Comparison of ENCODE assay signal across 29 cellular contexts in the genomic region with DNA sequence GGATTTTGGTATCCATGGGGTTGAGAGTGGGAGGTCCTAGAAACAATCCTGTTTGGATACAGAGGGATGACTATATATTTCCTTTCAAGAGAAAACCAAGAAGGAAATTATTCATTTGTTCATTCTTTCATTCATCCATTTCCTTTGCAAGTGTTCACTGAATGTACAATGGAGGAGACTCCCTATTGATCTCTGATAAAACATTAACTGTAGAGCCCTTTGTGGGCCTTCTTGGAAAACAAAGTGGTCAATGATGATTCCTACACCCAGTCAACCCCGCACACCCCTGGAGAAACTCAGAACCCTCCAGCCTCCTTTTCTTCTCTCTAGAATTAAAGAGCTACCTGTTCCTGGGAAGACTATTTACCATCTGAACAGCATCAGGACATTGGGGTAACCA.
A peak's percentile ranks its signal among the peaks of the same experiment; 100 is the strongest.
DNase-seq lines count a peak whose midpoint lies in the region; ATAC-seq, FAIRE-seq and TF ChIP-seq lines count a peak whose summit lies in the region.
"Had no signal": no experiment of that assay in that cellular context is flagged by ENCODE, and none has a peak within 500 bp of the region (broad histone marks: within the 10 kb centered on the region; RNA-seq: fewer than 3 reads in every experiment).

No MANE protein-coding gene starts in this region.

- WGBS in HepG2 (ENCODE audit: low lambda C conversion rate): 33% methylated on average over 1 of the region's 1 CpG
- WGBS in right lobe of liver (ENCODE audit: insufficient coverage, low coverage, low lambda C conversion rate, missing lambda C conversion rate): 43% methylated on average over 1 of the region's 1 CpG

- no peak overlapping the region for H3K27ac ChIP-seq in HepG2 (ENCODE audit: extremely low read length, insufficient read depth, low read length)
- H3K27ac ChIP-seq in right lobe of liver: no peak overlapping the region
- H3K27ac ChIP-seq: 22Rv1; A549; BLaER1; BLaER1 treated with 17β-estradiol and CSF1 and Interleukin-3, amounts not matched to agents 10 nM and 100 nM; C4-2B had no signal

- in situ Hi-C loops in HepG2 (cut with HindIII; ENCODE audit: extremely low pct_ligation_motif_present, low pct_unique_long_range_greater_than_20kb): no loop called here

- BruUV-seq in HepG2 (replicated peaks; lab: Mats Ljungman, UMichigan): no TSS peak

- no peak overlapping the region for H3K9ac ChIP-seq in HepG2 (ENCODE audit: insufficient read depth, low read depth, low read length)
- H3K9ac ChIP-seq: BLaER1; BLaER1 treated with 17β-estradiol and CSF1 and Interleukin-3, amounts not matched to agents 10 nM and 100 nM had no signal

- no peaks in the 10 kb centered on the region for H3K36me3 ChIP-seq in HepG2 (replicated peaks in 1 of 2; ENCODE audit: control insufficient read depth in 1 of 2, insufficient read depth in 2 of 2, low read length in 2 of 2)
- no peaks in the 10 kb centered on the region for H3K36me3 ChIP-seq in right lobe of liver
- H3K36me3 ChIP-seq: BE2C had no signal

- H3K9me3 ChIP-seq in HepG2 (ENCODE audit: low read length) (peaks cover 11% of the 10 kb centered on the region), right lobe of liver (peaks cover 0 to 7% (median 0%) of the 10 kb centered on the region in 4 donors)
- H3K9me3 ChIP-seq: BE2C, Caco-2 had no signal

- TF ChIP-seq CTCF in HepG2 (CRISPR knock-in tag; IDR thresholded peaks at IDR 0.05) (no peak), right lobe of liver (IDR thresholded peaks at IDR 0.05) (no peak)

- ATAC-seq in HepG2 (peak; percentile 60; the same call in 2 of the 3 replicates), right lobe of liver (no peak)
- ATAC-seq: A549; CD8-positive, alpha-beta T cell had no signal

- H2AFZ ChIP-seq in HepG2 (ENCODE audit: low read length): no peak overlapping the region

- H3K27me3 ChIP-seq in HepG2 (ENCODE audit: control insufficient read depth in 1 of 2, insufficient read depth in 2 of 2, low read length in 2 of 2) (no peaks in the 10 kb centered on the region), right lobe of liver (no peaks in the 10 kb centered on the region)
- H3K27me3 ChIP-seq: BE2C; BLaER1; BLaER1 treated with 17β-estradiol and CSF1 and Interleukin-3, amounts not matched to agents 10 nM and 100 nM had no signal

- H4K20me1 ChIP-seq in HepG2 (ENCODE audit: insufficient read depth, low read length): no peaks in the 10 kb centered on the region
- H4K20me1 ChIP-seq: BLaER1; BLaER1 treated with 17β-estradiol and CSF1 and Interleukin-3, amounts not matched to agents 10 nM and 100 nM had no signal

- H3K4me2 ChIP-seq in HepG2 (ENCODE audit: low read depth, low read length): peak overlapping the region; percentile 2; the same call in 1 of the 2 replicates
- H3K4me2 ChIP-seq: A549; BLaER1; BLaER1 treated with 17β-estradiol and CSF1 and Interleukin-3, amounts not matched to agents 10 nM and 100 nM had no signal

- H3K4me1 ChIP-seq in HepG2 (ENCODE audit: insufficient read depth, low read length) (peaks cover 24% of the 10 kb centered on the region), right lobe of liver (peaks cover 0 to 8% (median 0%) of the 10 kb centered on the region in 4 donors)
- H3K4me1 ChIP-seq: BE2C; BLaER1; BLaER1 treated with 17β-estradiol and CSF1 and Interleukin-3, amounts not matched to agents 10 nM and 100 nM; Caco-2 had no signal

- H3K4me3 ChIP-seq in HepG2 (replicated peaks in 1 of 3; ENCODE audit: insufficient read depth in 1 of 3, low read depth in 2 of 3, low read length in 3 of 3) (no peak overlapping the region), right lobe of liver (no peak overlapping the region)
- H3K4me3 ChIP-seq: A549; BLaER1; BLaER1 treated with 17β-estradiol and CSF1 and Interleukin-3, amounts not matched to agents 10 nM and 100 nM had no signal

- POLR2A ChIA-PET in HepG2 (lab: Yijun Ruan, JAX): interaction anchor here (0.6 kb wide), 1 partner anchor 571 kb away, joined by 4 read pairs; no protein-coding TSS in a partner anchor

- CTCF ChIA-PET in HepG2 (lab: Yijun Ruan, JAX; ENCODE audit: low intra/inter-chr PET ratio, low total read pairs): no interaction called here

- intact Hi-C loops in HepG2 (cut with micrococcal nuclease; ENCODE audit: unreplicated experiment): no loop called here
- intact Hi-C loops in right lobe of liver (cut with DNase I): no loop called here

- FAIRE-seq in HepG2 (lab: Jason Lieb, UNC): no peak
- FAIRE-seq: A204.1, A549, D721Med had no signal

- TF ChIP-seq EP300 in HepG2 (IDR thresholded peaks at IDR 0.05; ENCODE audit: low read depth in 2 of 2, low read length in 2 of 2): no peak; a peak in 1 of 4 replicates
- no peak for TF ChIP-seq EP300 in HepG2 (CRISPR knock-in tag; IDR thresholded peaks at IDR 0.05; ENCODE audit: borderline replicate concordance)

- no peak for TF ChIP-seq POLR2A in HepG2 (IDR thresholded peaks at IDR 0.05; ENCODE audit: insufficient read depth in 1 of 2, low read depth in 2 of 2, low read length in 2 of 2)
- no peak for TF ChIP-seq POLR2A in right lobe of liver (IDR thresholded peaks at IDR 0.05)

- no peak for DNase-seq in HepG2 (ENCODE audit: low spot score)
- no peak for DNase-seq in right lobe of liver
- DNase-seq: 8988T; ACHN; AML-193; BE2C; C1 segment of cervical spinal cord; Caco-2; Calu3; CD4-positive, alpha-beta memory T cell; CD4-positive, alpha-beta T cell; CD4-positive, CD25-positive, alpha-beta regulatory T cell; CD8-positive, alpha-beta memory T cell; CD8-positive, alpha-beta T cell; COR-L47; DMS 273 treated with DMSO at 0.1 percent for 48 hours; DMS153; DMS53; DMS79; DMS79 treated with DMSO at 0.1 percent for 48 hours; DND-41; EL had no signal

- no peak for TF ChIP-seq RAD21 in HepG2 (CRISPR knock-in tag; IDR thresholded peaks at IDR 0.05)

- no peaks in the 10 kb centered on the region for H3K79me2 ChIP-seq in HepG2 (ENCODE audit: insufficient read depth, low read length)

TF ChIP-seq in HepG2, 621 proteins besides CTCF, POLR2A, EP300 and RAD21 (continues in another document):
- no peak for TF ChIP-seq ZNF232 (CRISPR knock-in tag; IDR thresholded peaks at IDR 0.05; ENCODE audit: borderline replicate concordance)
- TF ChIP-seq ZNF3 (CRISPR knock-in tag; IDR thresholded peaks at IDR 0.05): no peak
- no peak for TF ChIP-seq ZNF550 (CRISPR knock-in tag; IDR thresholded peaks at IDR 0.05; ENCODE audit: borderline replicate concordance)
- no peak for TF ChIP-seq SOX13 (IDR thresholded peaks at IDR 0.05)
- peak in 1 of 2 experiments; percentile 56; a peak in 2 of 4 replicates for TF ChIP-seq SOX13 (CRISPR knock-in tag; conservative IDR thresholded peaks at IDR 0.05 in 1 of 2, IDR thresholded peaks at IDR 0.05 in 1 of 2)
- TF ChIP-seq, protein P1, sequence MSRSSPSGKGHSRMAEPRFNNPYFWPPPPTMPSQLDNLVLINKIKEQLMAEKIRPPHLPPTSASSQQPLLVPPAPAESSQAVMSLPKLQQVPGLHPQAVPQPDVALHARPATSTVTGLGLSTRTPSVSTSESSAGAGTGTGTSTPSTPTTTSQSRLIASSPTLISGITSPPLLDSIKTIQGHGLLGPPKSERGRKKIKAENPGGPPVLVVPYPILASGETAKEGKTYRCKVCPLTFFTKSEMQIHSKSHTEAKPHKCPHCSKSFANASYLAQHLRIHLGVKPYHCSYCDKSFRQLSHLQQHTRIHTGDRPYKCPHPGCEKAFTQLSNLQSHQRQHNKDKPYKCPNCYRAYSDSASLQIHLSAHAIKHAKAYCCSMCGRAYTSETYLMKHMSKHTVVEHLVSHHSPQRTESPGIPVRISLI (CRISPR knock-in tag; IDR thresholded peaks at IDR 0.05; ENCODE audit: borderline replicate concordance): no peak
- TF ChIP-seq TEAD2 (CRISPR knock-in tag; IDR thresholded peaks at IDR 0.05): no peak
- TF ChIP-seq, protein P2, sequence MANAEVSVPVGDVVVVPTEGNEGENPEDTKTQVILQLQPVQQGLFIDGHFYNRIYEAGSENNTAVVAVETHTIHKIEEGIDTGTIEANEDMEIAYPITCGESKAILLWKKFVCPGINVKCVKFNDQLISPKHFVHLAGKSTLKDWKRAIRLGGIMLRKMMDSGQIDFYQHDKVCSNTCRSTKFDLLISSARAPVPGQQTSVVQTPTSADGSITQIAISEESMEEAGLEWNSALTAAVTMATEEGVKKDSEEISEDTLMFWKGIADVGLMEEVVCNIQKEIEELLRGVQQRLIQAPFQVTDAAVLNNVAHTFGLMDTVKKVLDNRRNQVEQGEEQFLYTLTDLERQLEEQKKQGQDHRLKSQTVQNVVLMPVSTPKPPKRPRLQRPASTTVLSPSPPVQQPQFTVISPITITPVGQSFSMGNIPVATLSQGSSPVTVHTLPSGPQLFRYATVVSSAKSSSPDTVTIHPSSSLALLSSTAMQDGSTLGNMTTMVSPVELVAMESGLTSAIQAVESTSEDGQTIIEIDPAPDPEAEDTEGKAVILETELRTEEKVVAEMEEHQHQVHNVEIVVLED (CRISPR knock-in tag; IDR thresholded peaks at IDR 0.05; ENCODE audit: borderline replicate concordance): no peak
- TF ChIP-seq SSRP1 (CRISPR knock-in tag; IDR thresholded peaks at IDR 0.05): no peak
- TF ChIP-seq, protein P3, sequence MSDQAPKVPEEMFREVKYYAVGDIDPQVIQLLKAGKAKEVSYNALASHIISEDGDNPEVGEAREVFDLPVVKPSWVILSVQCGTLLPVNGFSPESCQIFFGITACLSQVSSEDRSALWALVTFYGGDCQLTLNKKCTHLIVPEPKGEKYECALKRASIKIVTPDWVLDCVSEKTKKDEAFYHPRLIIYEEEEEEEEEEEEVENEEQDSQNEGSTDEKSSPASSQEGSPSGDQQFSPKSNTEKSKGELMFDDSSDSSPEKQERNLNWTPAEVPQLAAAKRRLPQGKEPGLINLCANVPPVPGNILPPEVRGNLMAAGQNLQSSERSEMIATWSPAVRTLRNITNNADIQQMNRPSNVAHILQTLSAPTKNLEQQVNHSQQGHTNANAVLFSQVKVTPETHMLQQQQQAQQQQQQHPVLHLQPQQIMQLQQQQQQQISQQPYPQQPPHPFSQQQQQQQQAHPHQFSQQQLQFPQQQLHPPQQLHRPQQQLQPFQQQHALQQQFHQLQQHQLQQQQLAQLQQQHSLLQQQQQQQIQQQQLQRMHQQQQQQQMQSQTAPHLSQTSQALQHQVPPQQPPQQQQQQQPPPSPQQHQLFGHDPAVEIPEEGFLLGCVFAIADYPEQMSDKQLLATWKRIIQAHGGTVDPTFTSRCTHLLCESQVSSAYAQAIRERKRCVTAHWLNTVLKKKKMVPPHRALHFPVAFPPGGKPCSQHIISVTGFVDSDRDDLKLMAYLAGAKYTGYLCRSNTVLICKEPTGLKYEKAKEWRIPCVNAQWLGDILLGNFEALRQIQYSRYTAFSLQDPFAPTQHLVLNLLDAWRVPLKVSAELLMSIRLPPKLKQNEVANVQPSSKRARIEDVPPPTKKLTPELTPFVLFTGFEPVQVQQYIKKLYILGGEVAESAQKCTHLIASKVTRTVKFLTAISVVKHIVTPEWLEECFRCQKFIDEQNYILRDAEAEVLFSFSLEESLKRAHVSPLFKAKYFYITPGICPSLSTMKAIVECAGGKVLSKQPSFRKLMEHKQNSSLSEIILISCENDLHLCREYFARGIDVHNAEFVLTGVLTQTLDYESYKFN (CRISPR knock-in tag; conservative IDR thresholded peaks at IDR 0.05): 0 out of 2 replicates have a peak, but pooled peaks have one; percentile 13
